Comparison of ENCODE assay signal across 20 cellular contexts in the genomic region with DNA sequence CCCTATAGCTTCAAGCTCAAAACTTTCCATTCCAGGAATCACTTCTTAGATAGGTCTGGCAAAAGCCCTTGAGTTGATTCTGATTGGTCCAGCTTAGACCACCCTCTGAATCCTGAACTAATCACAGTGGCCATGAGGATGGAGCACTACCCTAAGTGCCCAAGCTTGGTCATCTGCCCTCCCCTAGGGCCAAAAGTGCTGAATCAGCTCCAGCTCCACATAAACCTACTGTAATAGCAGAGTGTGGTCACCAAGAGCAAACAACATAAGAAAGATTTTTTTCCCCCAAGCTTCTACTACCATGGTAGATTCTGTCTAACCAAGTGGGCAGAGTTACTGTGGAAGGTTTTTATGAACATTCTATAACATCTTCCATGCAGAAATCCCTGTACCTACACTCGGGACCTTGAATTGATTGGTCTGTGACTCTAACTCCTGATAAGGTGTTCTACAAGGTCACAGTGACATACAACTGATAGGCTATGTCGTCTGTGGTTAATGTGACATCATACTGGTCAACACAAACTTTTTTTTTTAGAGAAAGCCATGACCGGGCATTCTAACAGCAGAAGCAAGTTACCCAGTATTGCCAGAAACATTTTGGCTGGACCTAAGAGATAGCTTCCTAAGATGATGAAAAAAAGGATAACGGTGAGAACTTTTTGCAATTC.
A peak's percentile ranks its signal among the peaks of the same experiment; 100 is the strongest.
DNase-seq lines count a peak whose midpoint lies in the region; ATAC-seq, FAIRE-seq and TF ChIP-seq lines count a peak whose summit lies in the region.
"Had no signal": no experiment of that assay in that cellular context is flagged by ENCODE, and none has a peak within 500 bp of the region (broad histone marks: within the 10 kb centered on the region; RNA-seq: fewer than 3 reads in every experiment).

No MANE protein-coding gene starts in this region.

- intact Hi-C loops in K562 (cut with micrococcal nuclease) = no loop called here
- intact Hi-C loops in aorta (cut with DNase I) = no loop called here

- H3K27me3 ChIP-seq in GM23338 (ENCODE audit: insufficient read depth) = no peaks in the 10 kb centered on the region
- H3K27me3 ChIP-seq in K562 (ENCODE audit: control insufficient read depth in 2 of 2, insufficient read depth in 2 of 2, low read length in 2 of 2) = no peaks in the 10 kb centered on the region
- H3K27me3 ChIP-seq in aorta (ENCODE audit: control insufficient read depth in 1 of 2, insufficient read depth in 2 of 2, low read length in 1 of 2) = no peaks in the 10 kb centered on the region

- H3K4me2 ChIP-seq in A549 (no peak overlapping the region), GM23338 (no peak overlapping the region), K562 (ENCODE audit: insufficient read depth, low read length) (no peak overlapping the region)

- TF ChIP-seq POLR2A in A549 (IDR thresholded peaks at IDR 0.05; ENCODE audit: low read length) (no peak), K562 (conservative IDR thresholded peaks at IDR 0.05) (no peak)

- CTCF ChIA-PET in A549 (lab: Yijun Ruan, JAX) = no interaction called here
- CTCF ChIA-PET in K562 (lab: Yijun Ruan, JAX; ENCODE audit: low intra/inter-chr PET ratio) = no interaction called here

- H3K9me3 ChIP-seq in A549 = no peaks in the 10 kb centered on the region
- H3K9me3 ChIP-seq in K562 (replicated peaks; ENCODE audit: control insufficient read depth, insufficient read depth, low read depth, low read length) = no peaks in the 10 kb centered on the region
- no peaks in the 10 kb centered on the region for H3K9me3 ChIP-seq in aorta (ENCODE audit: control insufficient read depth, low read length)
- H3K9me3 ChIP-seq: HAP-1 had no signal

- no peak overlapping the region for H3K27ac ChIP-seq in A549
- H3K27ac ChIP-seq in GM23338 (ENCODE audit: low read depth) = no peak overlapping the region
- no peak overlapping the region for H3K27ac ChIP-seq in K562 (ENCODE audit: extremely low read depth, low read depth, low read length)
- no peak overlapping the region for H3K27ac ChIP-seq in aorta (ENCODE audit: low read depth in 1 of 2, low read length in 2 of 2)
- H3K27ac ChIP-seq: GM23248 had no signal

- no peak overlapping the region for H3K4me3 ChIP-seq in A549
- no peak overlapping the region for H3K4me3 ChIP-seq in GM23338
- H3K4me3 ChIP-seq in K562 = no peak overlapping the region
- no peak overlapping the region for H3K4me3 ChIP-seq in aorta (ENCODE audit: low read length in 2 of 2)
- H3K4me3 ChIP-seq: GM23248, HAP-1 had no signal

- no peaks in the 10 kb centered on the region for H3F3A ChIP-seq in GM23338 (replicated peaks; ENCODE audit: low read depth)

- H4K20me1 ChIP-seq in GM23338 (replicated peaks; ENCODE audit: insufficient read depth) (no peaks in the 10 kb centered on the region), K562 (replicated peaks; ENCODE audit: control insufficient read depth, insufficient read depth, low read length) (no peaks in the 10 kb centered on the region)

- no peak for FAIRE-seq in A549 (lab: Jason Lieb, UNC)
- FAIRE-seq in K562 (lab: Jason Lieb, UNC) = no peak
- FAIRE-seq: G401.6, GM19239, H54 had no signal

- DNase-seq in A549 (ENCODE audit: low read depth in 1 of 2, low spot score in 1 of 2) = no peak
- no peak for DNase-seq in GM23338 (ENCODE audit: low spot score)
- peak; percentile 34 for DNase-seq in OCI-M1 (lab: John Stamatoyannopoulos, UW)
- peak in 2 of 4 experiments; percentile 5 to 9 for DNase-seq in K562 (ENCODE audit: extremely low read depth in 1 of 4, low spot score in 3 of 4)
- no peak for DNase-seq in EL
- DNase-seq in aorta = no peak
- DNase-seq: 8988T; C1 segment of cervical spinal cord; Calu3; CD4-positive, alpha-beta memory T cell; COR-L47; DMS53; DMS79 treated with DMSO at 0.1 percent for 48 hours; GM23248 had no signal

- no peaks in the 10 kb centered on the region for H3K36me3 ChIP-seq in GM23338 (ENCODE audit: insufficient read depth)
- no peaks in the 10 kb centered on the region for H3K36me3 ChIP-seq in K562 (ENCODE audit: control insufficient read depth, insufficient read depth, low read length)
- H3K36me3 ChIP-seq in aorta (ENCODE audit: control insufficient read depth in 1 of 2, insufficient read depth in 2 of 2, low read length in 1 of 2) = no peaks in the 10 kb centered on the region
- H3K36me3 ChIP-seq: HAP-1 had no signal

- no peak overlapping the region for H3K9ac ChIP-seq in K562 (ENCODE audit: insufficient read depth in 1 of 2, low read depth in 2 of 2, low read length in 2 of 2)
- H3K9ac ChIP-seq: GM23248 had no signal

- peaks cover 8% of the 10 kb centered on the region; the same call in 1 of the 2 replicates for H3K9me2 ChIP-seq in GM23338 (ENCODE audit: insufficient read depth)

- peaks cover 2% of the 10 kb centered on the region for H3K27me3 Mint-ChIP-seq in GM23338 (ENCODE audit: insufficient read depth, low read depth, poor library complexity)
- H3K27me3 Mint-ChIP-seq: CD4-positive, alpha-beta memory T cell had no signal

- H3K4me1 ChIP-seq in A549 (no peaks in the 10 kb centered on the region), GM23338 (ENCODE audit: insufficient read depth) (peaks cover 46% of the 10 kb centered on the region), K562 (replicated peaks in 1 of 2; ENCODE audit: control insufficient read depth in 2 of 2, insufficient read depth in 2 of 2, low read length in 2 of 2) (no peaks in the 10 kb centered on the region; a peak in 1 of 5 replicates), aorta (ENCODE audit: control insufficient read depth in 1 of 2, insufficient read depth in 2 of 2, low read length in 2 of 2) (peaks cover 7 to 10% of the 10 kb centered on the region in 2 donors)

- peaks cover 4% of the 10 kb centered on the region; the same call in 1 of the 2 replicates for H3K79me2 ChIP-seq in GM23338 (replicated peaks; ENCODE audit: insufficient read depth)
- H3K79me2 ChIP-seq in K562 (ENCODE audit: control insufficient read depth, insufficient read depth, low read length) = no peaks in the 10 kb centered on the region

- no peak for ATAC-seq in A549
- ATAC-seq in GM23338 = no peak
- no peak for ATAC-seq in K562
- ATAC-seq in HG02885 (IDR thresholded peaks at IDR 0.05; ENCODE audit: poor library complexity, unreplicated experiment) = no peak
- no peak for ATAC-seq in HG03175 (IDR thresholded peaks at IDR 0.05; ENCODE audit: unreplicated experiment)
- ATAC-seq in aorta (ENCODE audit: low FRiP score) = no peak

- no peak overlapping the region for H2AFZ ChIP-seq in GM23338
- no peak overlapping the region for H2AFZ ChIP-seq in K562 (ENCODE audit: low read depth, low read length)
- H2AFZ ChIP-seq: GM23248 had no signal

- no peak overlapping the region for H3K4me3 Mint-ChIP-seq in GM23338
- H3K4me3 Mint-ChIP-seq: CD4-positive, alpha-beta memory T cell had no signal

- no peaks in the 10 kb centered on the region for H3K9me3 Mint-ChIP-seq in GM23338

- no peak for TF ChIP-seq CTCF in A549 (IDR thresholded peaks at IDR 0.05)
- TF ChIP-seq CTCF in GM23338 (conservative IDR thresholded peaks at IDR 0.05; ENCODE audit: low read depth in 2 of 2) = no peak
- no peak for TF ChIP-seq CTCF in K562 (IDR thresholded peaks at IDR 0.05 in 2 of 3, conservative IDR thresholded peaks at IDR 0.05 in 1 of 3; ENCODE audit: insufficient read depth in 2 of 3, low read depth in 1 of 3, low read length in 3 of 3)

- no peaks in the 10 kb centered on the region; the same call in 2 of the 3 replicates for H3K36me3 Mint-ChIP-seq in GM23338 (ENCODE audit: low read depth)
- H3K36me3 Mint-ChIP-seq: CD4-positive, alpha-beta memory T cell had no signal

- TF ChIP-seq EP300 in A549 (IDR thresholded peaks at IDR 0.05) = no peak
- TF ChIP-seq EP300 in K562 (IDR thresholded peaks at IDR 0.05; ENCODE audit: low read length) = no peak

- in situ Hi-C loops in K562 (cut with MboI) = no loop called here

- 0 out of 2 replicates have a peak overlapping the region, but pooled peaks have one; percentile 19 for H3K27ac Mint-ChIP-seq in GM23338
- H3K27ac Mint-ChIP-seq: CD4-positive, alpha-beta memory T cell had no signal

- BruUV-seq in K562 (replicated peaks; lab: Mats Ljungman, UMichigan) = no TSS peak

- 82% methylated on average over 4 of the region's 4 CpGs for WGBS in A549 (ENCODE audit: missing lambda C conversion rate)
- 7% methylated on average over 4 of the region's 4 CpGs for WGBS in K562 (ENCODE audit: insufficient coverage, low coverage, missing lambda C conversion rate)
- WGBS in aorta, 2 donors = 90 to 91% methylated on average over 4 of the region's 4 CpGs

- H3K9me1 ChIP-seq in K562 (ENCODE audit: control insufficient read depth, insufficient read depth, low read length) = no peaks in the 10 kb centered on the region

- POLR2A ChIA-PET in A549 (lab: Yijun Ruan, JAX) (no interaction called here), K562 (lab: Yijun Ruan, JAX) (no interaction called here)

- H3K4me1 Mint-ChIP-seq in GM23338 = peaks cover 66% of the 10 kb centered on the region
- H3K4me1 Mint-ChIP-seq: CD4-positive, alpha-beta memory T cell had no signal

- no peak for TF ChIP-seq RAD21 in A549 (conservative IDR thresholded peaks at IDR 0.05 in 1 of 2, IDR thresholded peaks at IDR 0.05 in 1 of 2)
- TF ChIP-seq RAD21 in K562 (CRISPR knock-in tag; conservative IDR thresholded peaks at IDR 0.05 in 1 of 2, IDR thresholded peaks at IDR 0.05 in 1 of 2) = no peak

TF ChIP-seq in A549, 52 proteins besides CTCF, POLR2A, EP300 and RAD21:
- TF ChIP-seq MAFK (IDR thresholded peaks at IDR 0.05; ENCODE audit: partially characterized antibody) (peak; percentile 85), CBX8 (IDR thresholded peaks at IDR 0.05) (no peak)

TF ChIP-seq in GM23338, 12 proteins besides CTCF, POLR2A, EP300 and RAD21 (continues in another document):
- TF ChIP-seq, protein P1, sequence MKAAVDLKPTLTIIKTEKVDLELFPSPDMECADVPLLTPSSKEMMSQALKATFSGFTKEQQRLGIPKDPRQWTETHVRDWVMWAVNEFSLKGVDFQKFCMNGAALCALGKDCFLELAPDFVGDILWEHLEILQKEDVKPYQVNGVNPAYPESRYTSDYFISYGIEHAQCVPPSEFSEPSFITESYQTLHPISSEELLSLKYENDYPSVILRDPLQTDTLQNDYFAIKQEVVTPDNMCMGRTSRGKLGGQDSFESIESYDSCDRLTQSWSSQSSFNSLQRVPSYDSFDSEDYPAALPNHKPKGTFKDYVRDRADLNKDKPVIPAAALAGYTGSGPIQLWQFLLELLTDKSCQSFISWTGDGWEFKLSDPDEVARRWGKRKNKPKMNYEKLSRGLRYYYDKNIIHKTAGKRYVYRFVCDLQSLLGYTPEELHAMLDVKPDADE (IDR thresholded peaks at IDR 0.05) = no peak

TF ChIP-seq in K562, 482 proteins besides CTCF, POLR2A, EP300 and RAD21 (continues in another document):
- TF ChIP-seq, protein P2, sequence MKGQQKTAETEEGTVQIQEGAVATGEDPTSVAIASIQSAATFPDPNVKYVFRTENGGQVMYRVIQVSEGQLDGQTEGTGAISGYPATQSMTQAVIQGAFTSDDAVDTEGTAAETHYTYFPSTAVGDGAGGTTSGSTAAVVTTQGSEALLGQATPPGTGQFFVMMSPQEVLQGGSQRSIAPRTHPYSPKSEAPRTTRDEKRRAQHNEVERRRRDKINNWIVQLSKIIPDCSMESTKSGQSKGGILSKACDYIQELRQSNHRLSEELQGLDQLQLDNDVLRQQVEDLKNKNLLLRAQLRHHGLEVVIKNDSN (CRISPR knock-in tag; IDR thresholded peaks at IDR 0.05) = no peak
- TF ChIP-seq ESRRA (IDR thresholded peaks at IDR 0.05; ENCODE audit: borderline replicate concordance, low read depth) (peak; percentile 62), ZNF668 (CRISPR knock-in tag; IDR thresholded peaks at IDR 0.05) (no peak), ATF7 (IDR thresholded peaks at IDR 0.05) (peak; percentile 25; the same call in 1 of the 2 replicates)
